In the genomic region with DNA sequence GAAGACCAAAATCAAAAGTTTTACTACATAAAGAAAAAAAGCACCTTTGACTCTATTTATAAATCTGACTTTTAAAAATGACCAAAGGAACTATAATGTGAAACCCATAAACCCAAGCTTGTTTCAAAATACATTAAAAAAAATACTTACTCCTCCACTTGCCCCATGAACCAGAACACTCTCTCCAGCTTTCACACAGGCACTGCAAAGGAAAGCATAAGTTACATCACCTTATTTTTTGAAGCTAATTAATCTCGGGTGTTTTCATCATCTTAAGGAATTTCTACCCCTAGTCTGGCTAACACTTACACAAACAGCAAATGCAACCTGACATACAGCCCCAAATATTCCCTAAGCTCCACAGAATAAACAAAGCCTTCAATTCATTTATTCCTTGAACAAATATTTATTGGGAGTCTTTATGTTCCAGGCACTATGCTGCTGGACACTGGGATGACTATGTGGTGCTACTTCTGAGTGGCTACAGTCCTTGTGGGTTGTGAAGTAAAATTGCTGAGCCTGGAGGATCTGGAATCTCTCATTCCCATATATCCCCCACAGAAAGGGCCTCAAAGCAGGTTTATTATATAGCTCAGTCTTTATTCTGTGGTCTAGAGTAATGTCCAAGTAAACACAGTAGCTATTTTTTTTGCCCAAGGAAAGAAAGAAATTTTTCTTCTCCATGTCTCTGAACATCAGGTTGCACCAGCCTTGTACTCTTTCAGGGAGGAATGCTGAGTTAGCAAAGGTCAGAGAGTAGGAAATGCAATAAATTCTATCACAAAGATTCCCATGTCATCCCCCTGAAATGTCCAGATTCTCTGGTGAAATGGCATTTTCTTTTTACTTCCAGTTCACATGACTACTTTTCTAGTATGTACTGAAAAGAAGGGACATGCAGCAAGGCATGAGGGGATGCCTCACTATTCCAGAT, we compare ENCODE assay signal across 16 cellular contexts. TPM values are rescaled to one million over a fixed set of nuclear protein-coding genes. Genes with fewer than 3 reads are reported as not detected.
DNase-seq lines count a peak whose midpoint lies in the region; ATAC-seq and TF ChIP-seq lines count a peak whose summit lies in the region.
"Had no signal": no experiment of that assay in that cellular context is flagged by ENCODE, and none has a peak within 500 bp of the region (broad histone marks: within the 10 kb centered on the region; RNA-seq: fewer than 3 reads in every experiment).

No MANE protein-coding gene starts in this region.

- no peak overlapping the region for H2BK20ac ChIP-seq in IMR-90 (ENCODE audit: low read depth, low read length)

- H2BK5ac ChIP-seq in IMR-90 (ENCODE audit: low read depth, low read length, poor library complexity, severe bottlenecking): no peak overlapping the region

- H3K23ac ChIP-seq in IMR-90 (ENCODE audit: low read depth, low read length): 0 out of 2 replicates have a peak overlapping the region, but pooled peaks have one; percentile 40

- H3K27ac ChIP-seq in IMR-90 (ENCODE audit: insufficient read depth, low read length): peak overlapping the region; percentile 32; the same call in 1 of the 2 replicates
- no peak overlapping the region for H3K27ac ChIP-seq in vagina
- H3K27ac ChIP-seq: coronary artery, foreskin keratinocyte, neural progenitor cell had no signal

- H3K4me3 ChIP-seq in AG10803 (ENCODE audit: low read length): no peak overlapping the region
- no peak overlapping the region for H3K4me3 ChIP-seq in IMR-90 (ENCODE audit: insufficient read depth, low read depth, low read length)
- H3K4me3 ChIP-seq in vagina: no peak overlapping the region
- H3K4me3 ChIP-seq in HAP-1: no peak overlapping the region
- H3K4me3 ChIP-seq: coronary artery, neural progenitor cell had no signal

- POLR2A ChIA-PET in IMR-90 (lab: Charles Lee; ENCODE audit: unreplicated experiment): interaction anchor here (0.6 kb wide), 1 partner anchor 492 kb away, joined by 3 read pairs; no protein-coding TSS in a partner anchor

- no peaks in the 10 kb centered on the region for H3K27me3 ChIP-seq in IMR-90 (ENCODE audit: control insufficient read depth, insufficient read depth, low read length)
- H3K27me3 ChIP-seq in vagina: no peaks in the 10 kb centered on the region
- no peaks in the 10 kb centered on the region for H3K27me3 ChIP-seq in HAP-1 (ENCODE audit: low read depth)
- H3K27me3 ChIP-seq: foreskin keratinocyte, neural progenitor cell had no signal

- no peak overlapping the region for H3K14ac ChIP-seq in IMR-90 (replicated peaks; ENCODE audit: low read depth, low read length)

- in situ Hi-C loops in IMR-90 (cut with MboI; ENCODE audit: low sequenced_read_pairs): no loop called here
- in situ Hi-C loops in HAP-1 (cut with MboI; ENCODE audit: low sequenced_read_pairs): no loop called here

- H3K4me1 ChIP-seq in IMR-90 (ENCODE audit: control insufficient read depth, insufficient read depth, low read length): peaks cover 8% of the 10 kb centered on the region
- H3K4me1 ChIP-seq in vagina: no peaks in the 10 kb centered on the region
- H3K4me1 ChIP-seq in HAP-1: peaks cover 16% of the 10 kb centered on the region
- H3K4me1 ChIP-seq: foreskin keratinocyte had no signal

- no peak for TF ChIP-seq RAD21 in IMR-90 (IDR thresholded peaks at IDR 0.05; ENCODE audit: low read length)

- H3K9me3 ChIP-seq in IMR-90 (ENCODE audit: control insufficient read depth, insufficient read depth, low read length) (no peaks in the 10 kb centered on the region), vagina (no peaks in the 10 kb centered on the region), HAP-1 (no peaks in the 10 kb centered on the region)
- H3K9me3 ChIP-seq: SK-N-SH had no signal

- intact Hi-C loops in IMR-90 (cut with micrococcal nuclease): loop anchor here (2.0 kb wide), 1 partner anchor 14 kb away; no protein-coding TSS in a partner anchor
- intact Hi-C loops in vagina (cut with DNase I): no loop called here

- TF ChIP-seq CTCF in AG10803 (conservative IDR thresholded peaks at IDR 0.05; ENCODE audit: low read length): no peak
- TF ChIP-seq CTCF in IMR-90 (conservative IDR thresholded peaks at IDR 0.05; ENCODE audit: low read depth, low read length): no peak
- no peak for TF ChIP-seq CTCF in vagina (IDR thresholded peaks at IDR 0.05)

- DNase-seq in AG10803 (ENCODE audit: low read depth) (peak; percentile 56), IMR-90 (peak; percentile 35), vagina (ENCODE audit: extremely low spot score in 2 of 2) (no peak), DMS53 treated with DMSO at 0.1 percent for 48 hours (lab: John Stamatoyannopoulos, UW; ENCODE audit: unreplicated experiment) (no peak), HAP-1 (ENCODE audit: low spot score in 2 of 2) (no peak), NCI-H187 treated with DMSO at 0.1 percent for 48 hours (lab: John Stamatoyannopoulos, UW) (no peak)
- DNase-seq: ACHN; activated CD4-positive, alpha-beta T cell treated with anti-CD3 and anti-CD28 coated beads, Interleukin-2, amount 10 ng/mL, durations not matched to agents 7 days and 5 days; DMS79 treated with DMSO at 0.1 percent for 48 hours; foreskin keratinocyte; NCI-H526 treated with DMSO at 0.1 percent for 48 hours; SK-N-SH had no signal

- H2AFZ ChIP-seq in IMR-90 (replicated peaks; ENCODE audit: low read length, poor library complexity): no peak overlapping the region

- peak overlapping the region; percentile 22; the same call in 1 of the 2 replicates for H3K4me2 ChIP-seq in IMR-90 (ENCODE audit: low read depth, low read length)
- H3K4me2 ChIP-seq: SK-N-SH had no signal

- peak overlapping the region; percentile 39; the same call in 1 of the 2 replicates for H4K5ac ChIP-seq in IMR-90 (ENCODE audit: low read depth, low read length)

- peaks cover 0 to 3% of the 10 kb centered on the region in 2 experiments; a peak in 3 of 4 replicates for H3K79me1 ChIP-seq in IMR-90 (ENCODE audit: low read depth in 1 of 2, low read length in 2 of 2)

- H3K56ac ChIP-seq in IMR-90 (ENCODE audit: extremely low read depth, insufficient read depth, low read length): no peak overlapping the region

- no CpG with 5 or more reads among the region's 1 CpG for WGBS in IMR-90 (ENCODE audit: extremely low coverage in 2 of 2, insufficient read length in 1 of 2), 2 experiments

- H3K9me1 ChIP-seq in IMR-90 (ENCODE audit: insufficient read depth, low read length): peaks cover 6% of the 10 kb centered on the region

- peak overlapping the region; percentile 19; the same call in 1 of the 2 replicates for H2BK120ac ChIP-seq in IMR-90 (ENCODE audit: low read depth, low read length)

- dilution Hi-C loops in IMR-90 (cut with HindIII; ENCODE audit: low sequenced_read_pairs, unreplicated experiment): no loop called here

- BruUV-seq in IMR-90 (replicated peaks; lab: Mats Ljungman, UMichigan): no TSS peak

- H4K8ac ChIP-seq in IMR-90 (ENCODE audit: low read depth in 2 of 2, low read length in 2 of 2): no peak overlapping the region

- peak; percentile 64 for ATAC-seq in GM19438 (IDR thresholded peaks at IDR 0.05; ENCODE audit: low read depth, unreplicated experiment)
- peak; percentile 62 for ATAC-seq in HG02763 (IDR thresholded peaks at IDR 0.05; ENCODE audit: unreplicated experiment)
- peak; percentile 76 for ATAC-seq in IMR-90 (ENCODE audit: low read depth)
- ATAC-seq: foreskin keratinocyte had no signal

- H4K20me1 ChIP-seq in IMR-90 (ENCODE audit: insufficient read depth, low read length): no peaks in the 10 kb centered on the region

- H2BK15ac ChIP-seq in IMR-90 (ENCODE audit: low read depth, low read length): no peak overlapping the region

- no peak overlapping the region for H2AK9ac ChIP-seq in IMR-90 (replicated peaks; ENCODE audit: low read depth, low read length, poor library complexity)

- no peak overlapping the region for H2AK5ac ChIP-seq in IMR-90 (ENCODE audit: low read depth, low read length)

- H3K36me3 ChIP-seq in IMR-90 (ENCODE audit: control insufficient read depth, insufficient read depth, low read length) (peaks cover 7% of the 10 kb centered on the region), vagina (peaks cover 4 to 59% of the 10 kb centered on the region in 2 donors), HAP-1 (replicated peaks) (no peaks in the 10 kb centered on the region; the same call in 1 of the 2 replicates)
- H3K36me3 ChIP-seq: neural progenitor cell had no signal

- H3K18ac ChIP-seq in IMR-90 (ENCODE audit: low read depth, low read length): peak overlapping the region; percentile 50; the same call in 1 of the 2 replicates

- TF ChIP-seq POLR2A in IMR-90 (IDR thresholded peaks at IDR 0.05; ENCODE audit: low read depth, low read length) (no peak), vagina (IDR thresholded peaks at IDR 0.05) (no peak)

- CTCF ChIA-PET in IMR-90 (lab: Yijun Ruan, JAX): interaction anchor here (0.6 to 1.5 kb wide), 4 partner anchors 15 to 25 kb away, joined by 3 to 5 read pairs (median 4); a partner anchor contains a TSS

- peak overlapping the region; percentile 40; the same call in 1 of the 2 replicates for H3K4ac ChIP-seq in IMR-90 (ENCODE audit: low read depth, low read length)

- H3K9ac ChIP-seq in IMR-90 (ENCODE audit: low read depth, low read length): no peak overlapping the region
- H3K9ac ChIP-seq: neural progenitor cell, SK-N-SH had no signal

- H4K91ac ChIP-seq in IMR-90 (ENCODE audit: insufficient read depth, low read depth, low read length): peak overlapping the region; percentile 54; the same call in 1 of the 2 replicates

TF ChIP-seq in IMR-90, 13 proteins besides CTCF, POLR2A, EP300 and RAD21:
- TF ChIP-seq BHLHE40 (IDR thresholded peaks at IDR 0.05; ENCODE audit: low read depth, low read length) (no peak), CEBPB (IDR thresholded peaks at IDR 0.05; ENCODE audit: low read depth, low read length) (0 out of 2 replicates have a peak, but pooled peaks have one; percentile 10), MAFK (IDR thresholded peaks at IDR 0.05; ENCODE audit: low read depth, low read length) (0 out of 2 replicates have a peak, but pooled peaks have one; percentile 30)

RNA-seq across cellular contexts. Expression of a gene that starts 18.2 kb away (rescaled TPM):
- total RNA-seq in IMR-90 (2012; rRNA removed) (43.4 and 60.3 TPM in 2 replicates), vagina (32.7 TPM)
- 31.4 and 40.6 TPM in 2 replicates for polyA plus RNA-seq in IMR-90 (2012; rRNA removed)
- polyA plus RNA-seq in IMR-90 (2012; cell fraction: cytosol; rRNA removed): 7.4 and 9.0 TPM in 2 replicates
- 3.4 and 35.0 TPM in 2 replicates for polyA plus RNA-seq in IMR-90 (2012; cell fraction: nucleus; rRNA removed; ENCODE audit: low replicate concordance)

RNA-seq across cellular contexts. Expression of a gene that starts 18.3 kb away (rescaled TPM):
- total RNA-seq in IMR-90 (2012; rRNA removed) (16.5 and 23.9 TPM in 2 replicates), vagina (8.8 TPM)
- polyA plus RNA-seq in IMR-90 (2012; rRNA removed): 8.1 and 9.3 TPM in 2 replicates
- 2.2 and 3.2 TPM in 2 replicates for polyA plus RNA-seq in IMR-90 (2012; cell fraction: cytosol; rRNA removed)
- polyA plus RNA-seq in IMR-90 (2012; cell fraction: nucleus; rRNA removed; ENCODE audit: low replicate concordance): 1.3 and 7.7 TPM in 2 replicates

RNA-seq across cellular contexts. Expression of a gene that starts 41.1 kb away (rescaled TPM):
- total RNA-seq in IMR-90 (2012; rRNA removed) (not detected in 2 replicates), vagina (0.49 TPM)
- not detected in 2 replicates for polyA plus RNA-seq in IMR-90 (2012; rRNA removed)
- polyA plus RNA-seq in IMR-90 (2012; cell fraction: cytosol; rRNA removed): not detected in 2 replicates
- polyA plus RNA-seq in IMR-90 (2012; cell fraction: nucleus; rRNA removed; ENCODE audit: low replicate concordance): not detected in 2 replicates
- total RNA-seq: activated CD4-positive, alpha-beta T cell treated with anti-CD3 and anti-CD28 coated beads, Interleukin-2, amount 10 ng/mL, durations not matched to agents 7 days and 5 days; foreskin keratinocyte had no signal
- polyA plus RNA-seq: foreskin keratinocyte, SK-N-SH had no signal

Comparison
In these comparisons a context has a peak if more than half of its experiments do, and no peak if none do; other contexts are left out.
1. DNase-seq: peak in AG10803 (single experiment) and IMR-90 (single experiment); none in vagina (0 of 2), DMS53 treated with DMSO at 0.1 percent for 48 hours (single experiment), HAP-1 (0 of 2) and NCI-H187 treated with DMSO at 0.1 percent for 48 hours (single experiment).
2. Peak in every context shown above with its lines, with median percentiles within 50 percentile points of each other: ATAC-seq.